In the genomic region with DNA sequence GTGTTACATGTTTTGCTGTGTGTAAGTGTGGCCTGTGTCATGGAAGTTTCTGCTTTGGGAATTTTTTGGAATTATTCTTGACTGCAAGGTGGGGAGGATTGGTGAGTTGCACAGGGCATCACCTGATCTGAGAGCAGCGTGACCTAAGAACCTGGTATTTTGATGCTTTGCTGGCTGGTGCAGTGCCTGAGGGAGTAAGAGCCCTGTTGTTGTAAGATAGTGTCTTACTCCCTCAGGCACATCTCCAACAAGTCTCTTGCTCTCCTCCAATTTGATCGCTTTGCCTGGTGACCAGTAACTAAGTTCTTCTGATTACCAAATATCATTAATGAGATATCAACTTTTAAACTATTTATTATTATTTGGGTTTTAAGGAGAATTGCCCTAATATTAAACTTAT, we compare ENCODE assay signal across 8 cellular contexts. TPM values are rescaled to one million over a fixed set of nuclear protein-coding genes. Genes with fewer than 3 reads are reported as not detected.
DNase-seq lines count a peak whose midpoint lies in the region; ATAC-seq, FAIRE-seq and TF ChIP-seq lines count a peak whose summit lies in the region.
"Not testable (repeated sequence)": the region's sequence is repeated elsewhere in the genome, so short reads cannot be mapped to it uniquely, and the experiment has no call there.

No MANE protein-coding gene starts in this region.

- FAIRE-seq in H54 (lab: Jason Lieb, UNC) = peak; percentile 76

- H3K4me3 Mint-ChIP-seq in CD4-positive, CD25-positive, alpha-beta regulatory T cell = peak overlapping the region; percentile 61 to 96 (median 73)
- not testable (repeated sequence) for H3K4me3 Mint-ChIP-seq in WTC11
- peak overlapping the region; percentile 91 for H3K4me3 Mint-ChIP-seq in activated T-helper 17 cell treated with anti-CD3 and anti-CD28 coated beads, Interleukin-2, amount 50 U/mL, for 72 hours
- H3K4me3 Mint-ChIP-seq in central memory CD8-positive, alpha-beta T cell = peak overlapping the region; percentile 45
- peak overlapping the region in 8 of 10 donors; percentile 16 to 78 (median 51) for H3K4me3 Mint-ChIP-seq in naive thymus-derived CD8-positive, alpha-beta T cell
- peak overlapping the region; percentile 10 for H3K4me3 Mint-ChIP-seq in stimulated activated naive CD8-positive, alpha-beta T cell treated with anti-CD3 and anti-CD28 coated beads, Interleukin-15, Interleukin-2, amounts not matched to agents 100 ng/mL and 50 ng/mL, for 24 hours

- peaks cover 10% of the 10 kb centered on the region for H3K36me3 Mint-ChIP-seq in CD4-positive, CD25-positive, alpha-beta regulatory T cell
- not testable (repeated sequence) for H3K36me3 Mint-ChIP-seq in WTC11; activated T-helper 17 cell treated with anti-CD3 and anti-CD28 coated beads, Interleukin-2, amount 50 U/mL, for 72 hours (ENCODE audit: low read depth); naive thymus-derived CD8-positive, alpha-beta T cell
- H3K36me3 Mint-ChIP-seq in central memory CD8-positive, alpha-beta T cell (ENCODE audit: insufficient read depth) = peaks cover 11% of the 10 kb centered on the region
- peaks cover 18% of the 10 kb centered on the region for H3K36me3 Mint-ChIP-seq in stimulated activated naive CD8-positive, alpha-beta T cell treated with anti-CD3 and anti-CD28 coated beads, Interleukin-15, Interleukin-2, amounts not matched to agents 100 ng/mL and 50 ng/mL, for 24 hours (ENCODE audit: low read depth)

- H3K27ac ChIP-seq in CD4-positive, CD25-positive, alpha-beta regulatory T cell (ENCODE audit: insufficient read depth, low read length, poor library complexity, severe bottlenecking); PC-3 (ENCODE audit: low read length): not testable (repeated sequence)

- not testable (repeated sequence) for TF ChIP-seq POLR2A in H54 (IDR thresholded peaks at IDR 0.05; ENCODE audit: low read depth, low read length)

- H3K4me3 ChIP-seq in CD4-positive, CD25-positive, alpha-beta regulatory T cell (ENCODE audit: low read depth, low read length) = peak overlapping the region; percentile 98
- H3K4me3 ChIP-seq in PC-3 (ENCODE audit: low read length) = 0 out of 2 replicates have a peak overlapping the region, but pooled peaks have one; percentile 29

- peaks cover 90% of the 10 kb centered on the region for H3K79me2 ChIP-seq in PC-3 (ENCODE audit: low read length)

- not testable (repeated sequence) for ATAC-seq in CD4-positive, CD25-positive, alpha-beta regulatory T cell (ENCODE audit: low read depth in 2 of 2); PC-3; WTC11; activated T-helper 17 cell treated with anti-CD3 and anti-CD28 coated beads, Interleukin-2, amount 50 U/mL, for 72 hours (replicated peaks); central memory CD8-positive, alpha-beta T cell (replicated peaks; ENCODE audit: extremely low read depth, poor library complexity, severe bottlenecking); naive thymus-derived CD8-positive, alpha-beta T cell

- BruUV-seq in PC-3 (replicated peaks; lab: Mats Ljungman, UMichigan) = not testable (repeated sequence)

- TF ChIP-seq CTCF in PC-3 (conservative IDR thresholded peaks at IDR 0.05; ENCODE audit: low read depth, low read length); WTC11 (IDR thresholded peaks at IDR 0.05): not testable (repeated sequence)

- peaks cover 46 to 76% (median 59%) of the 10 kb centered on the region in 4 donors for H3K4me1 Mint-ChIP-seq in CD4-positive, CD25-positive, alpha-beta regulatory T cell
- H3K4me1 Mint-ChIP-seq in WTC11 = peaks cover 43% of the 10 kb centered on the region
- H3K4me1 Mint-ChIP-seq in activated T-helper 17 cell treated with anti-CD3 and anti-CD28 coated beads, Interleukin-2, amount 50 U/mL, for 72 hours = peaks cover 60% of the 10 kb centered on the region
- H3K4me1 Mint-ChIP-seq in central memory CD8-positive, alpha-beta T cell = peaks cover 73% of the 10 kb centered on the region
- peaks cover 28 to 80% (median 67%) of the 10 kb centered on the region in 4 donors for H3K4me1 Mint-ChIP-seq in naive thymus-derived CD8-positive, alpha-beta T cell
- H3K4me1 Mint-ChIP-seq in stimulated activated naive CD8-positive, alpha-beta T cell treated with anti-CD3 and anti-CD28 coated beads, Interleukin-15, Interleukin-2, amounts not matched to agents 100 ng/mL and 50 ng/mL, for 24 hours (ENCODE audit: low read depth) = peaks cover 75% of the 10 kb centered on the region

- H3K9me3 Mint-ChIP-seq in CD4-positive, CD25-positive, alpha-beta regulatory T cell; WTC11; activated T-helper 17 cell treated with anti-CD3 and anti-CD28 coated beads, Interleukin-2, amount 50 U/mL, for 72 hours; central memory CD8-positive, alpha-beta T cell; stimulated activated naive CD8-positive, alpha-beta T cell treated with anti-CD3 and anti-CD28 coated beads, Interleukin-15, Interleukin-2, amounts not matched to agents 100 ng/mL and 50 ng/mL, for 24 hours: not testable (repeated sequence)
- peaks cover 0 to 13% (median 0%) of the 10 kb centered on the region in 9 donors for H3K9me3 Mint-ChIP-seq in naive thymus-derived CD8-positive, alpha-beta T cell

- intact Hi-C loops in PC-3 (cut with micrococcal nuclease) = not testable (repeated sequence)

- H3F3A ChIP-seq in PC-3 (ENCODE audit: low read length, unreplicated experiment) = not testable (repeated sequence)

- H3K4me2 ChIP-seq in PC-3 (ENCODE audit: low read length) = peak overlapping the region; percentile 59

- not testable (repeated sequence) for DNase-seq in CD4-positive, CD25-positive, alpha-beta regulatory T cell; H54 (ENCODE audit: insufficient read length, low spot score); PC-3; WTC11 (ENCODE audit: low spot score); central memory CD8-positive, alpha-beta T cell (ENCODE audit: low spot score in 2 of 2); naive thymus-derived CD8-positive, alpha-beta T cell

- H3K27ac Mint-ChIP-seq in CD4-positive, CD25-positive, alpha-beta regulatory T cell = peak overlapping the region in 1 of 3 donors; percentile 65
- H3K27ac Mint-ChIP-seq in WTC11 = peak overlapping the region; percentile 26; the same call in 1 of the 2 replicates
- not testable (repeated sequence) for H3K27ac Mint-ChIP-seq in activated T-helper 17 cell treated with anti-CD3 and anti-CD28 coated beads, Interleukin-2, amount 50 U/mL, for 72 hours; central memory CD8-positive, alpha-beta T cell (ENCODE audit: low read depth)
- H3K27ac Mint-ChIP-seq in naive thymus-derived CD8-positive, alpha-beta T cell = peak overlapping the region in 5 of 10 donors; percentile 12 to 62 (median 42)
- H3K27ac Mint-ChIP-seq in stimulated activated naive CD8-positive, alpha-beta T cell treated with anti-CD3 and anti-CD28 coated beads, Interleukin-15, Interleukin-2, amounts not matched to agents 100 ng/mL and 50 ng/mL, for 24 hours = peak overlapping the region; percentile 39

- H3K4me1 ChIP-seq in CD4-positive, CD25-positive, alpha-beta regulatory T cell (ENCODE audit: control insufficient read depth, insufficient read depth, low read length, poor library complexity, severe bottlenecking) = peaks cover 43% of the 10 kb centered on the region
- peaks cover 20% of the 10 kb centered on the region for H3K4me1 ChIP-seq in PC-3 (ENCODE audit: insufficient read depth, low read length)

- not testable (repeated sequence) for H3K27me3 ChIP-seq in CD4-positive, CD25-positive, alpha-beta regulatory T cell (ENCODE audit: control insufficient read depth, insufficient read depth, low read length); PC-3 (ENCODE audit: low read length)

- H3K27me3 Mint-ChIP-seq in CD4-positive, CD25-positive, alpha-beta regulatory T cell; WTC11 (ENCODE audit: low read depth); activated T-helper 17 cell treated with anti-CD3 and anti-CD28 coated beads, Interleukin-2, amount 50 U/mL, for 72 hours; central memory CD8-positive, alpha-beta T cell; naive thymus-derived CD8-positive, alpha-beta T cell; stimulated activated naive CD8-positive, alpha-beta T cell treated with anti-CD3 and anti-CD28 coated beads, Interleukin-15, Interleukin-2, amounts not matched to agents 100 ng/mL and 50 ng/mL, for 24 hours: not testable (repeated sequence)

- POLR2A ChIA-PET in PC-3 (lab: Charles Lee; ENCODE audit: unreplicated experiment); WTC11 (lab: Charles Lee); naive thymus-derived CD8-positive, alpha-beta T cell (lab: Charles Lee): not testable (repeated sequence)

- not testable (repeated sequence) for H3K36me3 ChIP-seq in CD4-positive, CD25-positive, alpha-beta regulatory T cell (ENCODE audit: control insufficient read depth, insufficient read depth, low read length); PC-3 (ENCODE audit: low read depth, low read length)

- H2AFZ ChIP-seq in PC-3 (ENCODE audit: low read length) = not testable (repeated sequence)

- not testable (repeated sequence) for H3K9ac ChIP-seq in PC-3 (ENCODE audit: low read length)

- not testable (repeated sequence) for H3K9me3 ChIP-seq in CD4-positive, CD25-positive, alpha-beta regulatory T cell (ENCODE audit: control insufficient read depth in 2 of 2, low read length in 2 of 2); PC-3 (ENCODE audit: low read length)

- H3K9me2 ChIP-seq in PC-3 (replicated peaks; ENCODE audit: low read length) = not testable (repeated sequence)

- H4K20me1 ChIP-seq in PC-3 (ENCODE audit: low read length) = not testable (repeated sequence)

- CTCF ChIA-PET in PC-3 (lab: Charles Lee) = not testable (repeated sequence)
- CTCF ChIA-PET in WTC11 (lab: Charles Lee) = interaction anchor here (1.5 kb wide), 1 partner anchor 180 kb away, joined by 3 read pairs; no protein-coding TSS in a partner anchor

RNA-seq across cellular contexts. Expression of gene ZNRF2, which starts 5.2 kb away (rescaled TPM):
- 53.1 TPM for total RNA-seq in CD4-positive, CD25-positive, alpha-beta regulatory T cell
- 1 to 10 TPM; 2.1 to 6.2 (median 4.2) TPM for polyA plus RNA-seq in CD4-positive, CD25-positive, alpha-beta regulatory T cell
- total RNA-seq in PC-3 (2014; rRNA removed) (13.1 and 15.8 TPM in 2 replicates), WTC11 (2021) (16.8 to 18.2 TPM (median 17.8 TPM) in 3 replicates)
- 1 to 10 TPM; 6.7 to 9.8 TPM for total RNA-seq in activated T-helper 17 cell treated with anti-CD3 and anti-CD28 coated beads, Interleukin-2, amount 50 U/mL, for 72 hours
- 10 to 100 TPM; 28.8 to 29.4 TPM for total RNA-seq in naive thymus-derived CD8-positive, alpha-beta T cell
- 1 to 10 TPM; 1.1 to 2.3 (median 2.2) TPM for polyA plus RNA-seq in naive thymus-derived CD8-positive, alpha-beta T cell
